ENCODE assay signal across 1 cellular context in genomic region chr14:104793703-104793959, GRCh38.
TF ChIP-seq lines count a peak whose summit lies in the region.

No MANE protein-coding gene starts in this region.

TF ChIP-seq in K562, 482 proteins besides CTCF, POLR2A, EP300 and RAD21:
- TF ChIP-seq KAT7 (CRISPR knock-in tag; IDR thresholded peaks at IDR 0.05; ENCODE audit: borderline replicate concordance) (no peak), ZNF785 (CRISPR knock-in tag; IDR thresholded peaks at IDR 0.05) (no peak), CBFA2T2 (conservative IDR thresholded peaks at IDR 0.05) (no peak), ZSCAN29 (IDR thresholded peaks at IDR 0.05) (no peak), ZNF224 (CRISPR knock-in tag; IDR thresholded peaks at IDR 0.05) (no peak), MXD1 (CRISPR knock-in tag; IDR thresholded peaks at IDR 0.05; ENCODE audit: borderline replicate concordance, poor library complexity, severe bottlenecking) (no peak), ZKSCAN3 (CRISPR knock-in tag; IDR thresholded peaks at IDR 0.05) (no peak), ZNF589 (CRISPR knock-in tag; IDR thresholded peaks at IDR 0.05; ENCODE audit: low read depth) (no peak), SMARCE1 (IDR thresholded peaks at IDR 0.05) (no peak), FOXO4 (CRISPR knock-in tag; IDR thresholded peaks at IDR 0.05) (no peak), COPS2 (conservative IDR thresholded peaks at IDR 0.05) (no peak), ZNF609 (CRISPR knock-in tag; IDR thresholded peaks at IDR 0.05; ENCODE audit: borderline replicate concordance) (no peak), GABPA (tag; conservative IDR thresholded peaks at IDR 0.05; ENCODE audit: low read depth) (no peak), L3MBTL2 (IDR thresholded peaks at IDR 0.05) (no peak), E2F4 (CRISPR knock-in tag; IDR thresholded peaks at IDR 0.05; ENCODE audit: low read depth) (no peak), RBM25 (IDR thresholded peaks at IDR 0.05; ENCODE audit: low read depth, low read length, severe bottlenecking) (no peak), MYBL2 (IDR thresholded peaks at IDR 0.05; ENCODE audit: low read depth) (no peak), MYBL2 (CRISPR knock-in tag; IDR thresholded peaks at IDR 0.05; ENCODE audit: borderline replicate concordance) (no peak), SIN3B (IDR thresholded peaks at IDR 0.05; ENCODE audit: low read depth) (no peak), ZNF174 (CRISPR knock-in tag; IDR thresholded peaks at IDR 0.05) (no peak), ZNF121 (CRISPR knock-in tag; conservative IDR thresholded peaks at IDR 0.05) (no peak)
